ENCODE assay signal across 27 cellular contexts in genomic region chr2:70743677-70744076, GRCh38. TPM values are rescaled to one million over a fixed set of nuclear protein-coding genes. Genes with fewer than 3 reads are reported as not detected.
"Had no signal": no experiment of that assay in that cellular context is flagged by ENCODE, and none has a peak within 500 bp of the region (broad histone marks: within the 10 kb centered on the region; RNA-seq: fewer than 3 reads in every experiment).

No MANE protein-coding gene starts in this region.

- H3K27ac ChIP-seq: coronary artery, esophagus squamous epithelium, hepatocyte, ovary, suprapubic skin, tibial artery, upper lobe of right lung, vagina had no signal

- H3K4me1 ChIP-seq: esophagus squamous epithelium, suprapubic skin, tibial artery, upper lobe of right lung, vagina had no signal

- ATAC-seq: left lobe of liver; mucosa of descending colon; naive thymus-derived CD8-positive, alpha-beta T cell; right cardiac atrium; stimulated activated effector memory CD8-positive, alpha-beta T cell treated with anti-CD3 and anti-CD28 coated beads, Interleukin-12 subunit alpha, Interleukin-12 subunit beta, amount 100 ng/mL, for 72 hours; stimulated activated naive CD8-positive, alpha-beta T cell treated with anti-CD3 and anti-CD28 coated beads, Interleukin-15, Interleukin-2, amounts not matched to agents 100 U/mL and 50 U/mL, for 24 hours; upper lobe of right lung had no signal

- H3K4me3 ChIP-seq: coronary artery, esophagus squamous epithelium, hepatocyte, mucosa of descending colon, ovary, suprapubic skin, tibial artery, upper lobe of right lung, vagina had no signal

- DNase-seq: effector CD4-positive, alpha-beta T cell; esophagus squamous epithelium; foreskin fibroblast; head of caudate nucleus; mammary epithelial cell; mucosa of descending colon; naive thymus-derived CD8-positive, alpha-beta T cell; ovary; right cardiac atrium; small intestine; stimulated activated CD4-positive, alpha-beta T cell treated with anti-CD3 and anti-CD28 coated beads, Interleukin-12 subunit alpha, Interleukin-12 subunit beta, amount 100 ng/mL, for 4 hours; stimulated activated CD4-positive, alpha-beta T cell treated with anti-CD3 and anti-CD28 coated beads, Interleukin-2, amount 100 ng/mL, for 48 hours; stimulated activated CD8-positive, alpha-beta memory T cell treated with anti-CD3 and anti-CD28 coated beads, Interleukin-4, amount 100 ng/mL, for 48 hours; stimulated activated naive CD8-positive, alpha-beta T cell treated with anti-CD3 and anti-CD28 coated beads, Interleukin-15, Interleukin-2, amounts not matched to agents 100 U/mL and 50 U/mL, for 24 hours; tibial artery; upper lobe of right lung had no signal

- H3K4me2 ChIP-seq: hepatocyte had no signal

- H3K36me3 ChIP-seq: esophagus squamous epithelium, ovary, suprapubic skin, tibial artery, upper lobe of right lung, vagina had no signal

- H3K9me3 ChIP-seq: esophagus squamous epithelium, mucosa of descending colon, ovary, upper lobe of right lung, vagina had no signal

- H3K27me3 ChIP-seq: ovary, tibial artery, upper lobe of right lung, vagina had no signal

- H2AFZ ChIP-seq: hepatocyte had no signal

- H3K79me2 ChIP-seq: hepatocyte had no signal

- FAIRE-seq: small intestine had no signal

RNA-seq across cellular contexts. Expression of gene ADD2, which starts 24.3 kb away (rescaled TPM):
- total RNA-seq: mammary epithelial cell had no signal

RNA-seq across cellular contexts. Expression of gene FIGLA, which starts 46.8 kb away (rescaled TPM):
- total RNA-seq: chondrocyte; dermis microvascular lymphatic vessel endothelial cell; esophagus squamous epithelium; hepatocyte; left lobe of liver; lower leg skin; mammary epithelial cell; mucosa of descending colon; naive thymus-derived CD8-positive, alpha-beta T cell; neural crest cell; posterior vena cava; right cardiac atrium; suprapubic skin; upper lobe of right lung; vagina had no signal
- polyA plus RNA-seq: hepatocyte; mammary epithelial cell; naive thymus-derived CD8-positive, alpha-beta T cell; right cardiac atrium; small intestine had no signal
